22 cellular contexts compared by ENCODE assay signal in genomic region chr1:3735683-3736070, GRCh38. TPM values are rescaled to one million over a fixed set of nuclear protein-coding genes. Genes with fewer than 3 reads are reported as not detected.
A peak's percentile ranks its signal among the peaks of the same experiment; 100 is the strongest.
DNase-seq lines count a peak whose midpoint lies in the region; ATAC-seq and TF ChIP-seq lines count a peak whose summit lies in the region.
"Had no signal": no experiment of that assay in that cellular context is flagged by ENCODE, and none has a peak within 500 bp of the region (broad histone marks: within the 10 kb centered on the region; RNA-seq: fewer than 3 reads in every experiment).

No MANE protein-coding gene starts in this region.

- H3K9ac ChIP-seq in skeletal muscle satellite cell (ENCODE audit: low read depth, low read length), result peak overlapping the region; percentile 69

- ATAC-seq in Right ventricle myocardium inferior (no peak), Right ventricle myocardium superior (ENCODE audit: poor library complexity) (no peak)

- H3K27ac ChIP-seq in SJCRH30, result peak overlapping the region; percentile 58
- peak overlapping the region; percentile 40 to 47 for H3K27ac ChIP-seq in right atrium auricular region
- H3K27ac ChIP-seq: C4-2B, PC-9 had no signal

- H3K4me3 ChIP-seq in SJCRH30, result no peak overlapping the region
- H3K4me3 ChIP-seq in right atrium auricular region, result no peak overlapping the region
- H3K4me3 ChIP-seq in skeletal muscle satellite cell (ENCODE audit: low read length), result no peak overlapping the region
- H3K4me3 ChIP-seq: PC-9 had no signal

- no peaks in the 10 kb centered on the region for H3K27me3 ChIP-seq in SJCRH30
- H3K27me3 ChIP-seq in right atrium auricular region, result no peaks in the 10 kb centered on the region
- H3K27me3 ChIP-seq in skeletal muscle satellite cell (ENCODE audit: control insufficient read depth, insufficient read depth, low read length), result peaks cover 16% of the 10 kb centered on the region

- H3K4me2 ChIP-seq in skeletal muscle satellite cell (ENCODE audit: low read length), result peak overlapping the region; percentile 53
- H3K4me2 ChIP-seq: PC-9 had no signal

- DNase-seq in Right ventricle myocardium inferior (ENCODE audit: missing footprints) (peak; percentile 26), Right ventricle myocardium superior (no peak), SJCRH30 (peak in 1 of 2 experiments; percentile 67), right atrium auricular region (ENCODE audit: low spot score) (no peak), islet precursor cell (no peak), putamen (ENCODE audit: low spot score) (no peak), GM19238 (ENCODE audit: insufficient read length, low spot score) (no peak)
- DNase-seq: CD8-positive, alpha-beta memory T cell; EL; GF-D8; Karpas-422; MV-4-11; NCI-H1105 treated with DMSO at 0.1 percent for 48 hours; NCI-H2081 treated with DMSO at 0.1 percent for 48 hours; NCI-H69; PC-9; RPMI8226 had no signal

- intact Hi-C loops in Right ventricle myocardium inferior (cut with DNase I), result no loop called here
- intact Hi-C loops in Right ventricle myocardium superior (cut with DNase I), result no loop called here

- peaks cover 28% of the 10 kb centered on the region for H3K4me1 ChIP-seq in SJCRH30
- peaks cover 0 to 24% of the 10 kb centered on the region in 2 donors for H3K4me1 ChIP-seq in right atrium auricular region
- peaks cover 18% of the 10 kb centered on the region for H3K4me1 ChIP-seq in skeletal muscle satellite cell (ENCODE audit: control insufficient read depth, insufficient read depth, low read length)

- no peaks in the 10 kb centered on the region for H3K9me3 ChIP-seq in SJCRH30 (replicated peaks)
- H3K9me3 ChIP-seq in right atrium auricular region, result no peaks in the 10 kb centered on the region
- no peaks in the 10 kb centered on the region for H3K9me3 ChIP-seq in skeletal muscle satellite cell (replicated peaks; ENCODE audit: low read length)

- no peak for TF ChIP-seq CTCF in right atrium auricular region (IDR thresholded peaks at IDR 0.05)

- peaks cover 5% of the 10 kb centered on the region; the same call in 1 of the 2 replicates for H3K36me3 ChIP-seq in SJCRH30
- H3K36me3 ChIP-seq in right atrium auricular region, result peaks cover 39% of the 10 kb centered on the region
- H3K36me3 ChIP-seq in skeletal muscle satellite cell (ENCODE audit: insufficient read depth, low read length), result peaks cover 27% of the 10 kb centered on the region

RNA-seq across cellular contexts. Expression of gene CCDC27, which starts 16.6 kb away (rescaled TPM):
- not detected for total RNA-seq in Right ventricle myocardium inferior
- not detected for total RNA-seq in Right ventricle myocardium superior
- not detected in 2 replicates for total RNA-seq in SJCRH30 (2014; rRNA removed; shearing (Covaris generic))
- not detected for total RNA-seq in right atrium auricular region
- total RNA-seq in skeletal muscle satellite cell (2012; rRNA removed), result under 0.01 TPM in 1 of 2 replicates, not detected in the other
- total RNA-seq: A673; CD8-positive, alpha-beta memory T cell; M059J; NCI-H460; PC-9 had no signal

RNA-seq across cellular contexts. Expression of gene SMIM1, which starts 36.9 kb away (rescaled TPM):
- total RNA-seq in Right ventricle myocardium inferior (13.0 TPM), Right ventricle myocardium superior (17.3 TPM), right atrium auricular region (10 to 100 TPM; 40.4 to 54.6 TPM)
- total RNA-seq in SJCRH30 (2014; rRNA removed; shearing (Covaris generic)), result not detected in 2 replicates
- not detected in 2 replicates for total RNA-seq in skeletal muscle satellite cell (2012; rRNA removed)
- total RNA-seq: M059J, NCI-H460 had no signal

Comparison
In these comparisons a context has a peak if more than half of its experiments do, and no peak if none do; other contexts are left out.
1. RNA of gene SMIM1, which starts 36.9 kb away (total RNA-seq): 40.4 to 54.6 TPM in right atrium auricular region, 17.3 TPM in Right ventricle myocardium superior (single experiment) and 13.0 TPM in Right ventricle myocardium inferior (single experiment); not detected in SJCRH30; every median in the first group is over 10 times any median in the second.